16 cellular contexts compared by ENCODE assay signal in the genomic region with DNA sequence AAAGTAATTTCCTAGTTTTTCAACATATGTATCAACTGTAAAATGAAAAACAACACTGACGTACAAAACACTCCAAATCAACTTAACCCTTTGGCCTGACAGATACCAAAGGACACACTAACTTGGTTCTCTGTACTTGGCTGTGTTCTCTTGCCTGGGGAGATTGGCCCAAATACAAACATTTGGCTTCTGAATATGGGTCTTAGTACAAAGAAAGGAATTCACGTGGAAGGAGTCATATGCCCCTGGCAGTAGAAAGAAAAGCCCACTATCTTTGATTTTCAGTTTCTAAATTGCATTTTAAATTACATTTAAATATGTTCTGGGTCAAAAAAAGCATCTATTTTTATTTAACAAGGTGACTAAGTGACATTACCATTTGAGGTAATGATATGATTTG.
DNase-seq lines count a peak whose midpoint lies in the region; FAIRE-seq and TF ChIP-seq lines count a peak whose summit lies in the region.
"Had no signal": no experiment of that assay in that cellular context is flagged by ENCODE, and none has a peak within 500 bp of the region (broad histone marks: within the 10 kb centered on the region; RNA-seq: fewer than 3 reads in every experiment).

No MANE protein-coding gene starts in this region.

- H3K4me1 Mint-ChIP-seq in MCF 10A (ENCODE audit: insufficient read depth, unreplicated experiment), result peaks cover 20% of the 10 kb centered on the region
- H3K4me1 Mint-ChIP-seq in type B pancreatic cell (ENCODE audit: unreplicated experiment), result peaks cover 5% of the 10 kb centered on the region

- no peaks in the 10 kb centered on the region for H3K36me3 Mint-ChIP-seq in MCF 10A (ENCODE audit: insufficient read depth, unreplicated experiment)
- H3K36me3 Mint-ChIP-seq in type B pancreatic cell, result no peaks in the 10 kb centered on the region

- no peak overlapping the region for H3K4me3 Mint-ChIP-seq in MCF 10A (ENCODE audit: unreplicated experiment)
- no peak overlapping the region for H3K4me3 Mint-ChIP-seq in type B pancreatic cell
- H3K4me3 Mint-ChIP-seq: CD4-positive, alpha-beta memory T cell; T-helper 2 cell treated with Interferon-gamma antibody and Interleukin-4, amounts not matched to agents 5 μg/mL and 100 μg/mL, for 36 hours had no signal

- no TSS peak for BruUV-seq in MCF 10A (replicated peaks; lab: Mats Ljungman, UMichigan)

- FAIRE-seq in HTR-8/SVneo (lab: Jason Lieb, UNC), result peak; percentile 67
- FAIRE-seq: HepG2, islet of Langerhans had no signal

- H3K9me3 Mint-ChIP-seq in MCF 10A (ENCODE audit: unreplicated experiment) (peaks cover 9% of the 10 kb centered on the region), type B pancreatic cell (peaks cover 8% of the 10 kb centered on the region)
- H3K9me3 Mint-ChIP-seq: CD4-positive, alpha-beta memory T cell had no signal

- CTCF ChIA-PET in MCF 10A (lab: Yijun Ruan, JAX), result no interaction called here

- intact Hi-C loops in MCF 10A (cut with micrococcal nuclease), result no loop called here

- TF ChIP-seq CTCF in AG09319 (IDR thresholded peaks at IDR 0.05; ENCODE audit: low read depth, low read length), result no peak
- TF ChIP-seq CTCF in MCF 10A (IDR thresholded peaks at IDR 0.05; ENCODE audit: unreplicated experiment), result no peak
- no peak for TF ChIP-seq CTCF in type B pancreatic cell (conservative IDR thresholded peaks at IDR 0.05)

- POLR2A ChIA-PET in MCF 10A (lab: Yijun Ruan, JAX), result interaction anchor here (1.1 to 3.5 kb wide), 3 partner anchors 9 to 16 kb away, joined by 3 to 17 read pairs (median 4); no protein-coding TSS in a partner anchor

- H3K27ac Mint-ChIP-seq in MCF 10A (ENCODE audit: low read depth, unreplicated experiment) (peak overlapping the region; percentile 28), type B pancreatic cell (no peak overlapping the region)
- H3K27ac Mint-ChIP-seq: T-helper 2 cell treated with Interferon-gamma antibody and Interleukin-4, amounts not matched to agents 5 μg/mL and 100 μg/mL, for 36 hours had no signal

- no peaks in the 10 kb centered on the region for H3K27me3 Mint-ChIP-seq in MCF 10A (ENCODE audit: insufficient read depth, unreplicated experiment)
- no peaks in the 10 kb centered on the region for H3K27me3 Mint-ChIP-seq in type B pancreatic cell
- H3K27me3 Mint-ChIP-seq: CD4-positive, alpha-beta memory T cell had no signal

- DNase-seq in AG09319 (ENCODE audit: extremely low read depth, low read depth) (peak; percentile 51), HTR-8/SVneo (ENCODE audit: insufficient read length, low spot score) (peak; percentile 45), MCF 10A (ENCODE audit: unreplicated experiment) (peak; percentile 82), medulla oblongata (ENCODE audit: extremely low spot score) (peak; percentile 46), type B pancreatic cell (ENCODE audit: extremely low spot score, unreplicated experiment) (no peak), activated gamma-delta T cell (lab: John Stamatoyannopoulos, UW) (no peak), NCI-H1436 (lab: John Stamatoyannopoulos, UW) (no peak)
- no peak for DNase-seq in effector CD4-positive, alpha-beta T cell
- DNase-seq: CD4-positive, alpha-beta memory T cell; erythroblast; NCI-H2081 treated with DMSO at 0.1 percent for 48 hours; OCI-M1; spleen had no signal

Comparison
In these comparisons a context has a peak if more than half of its experiments do, and no peak if none do; other contexts are left out.
1. DNase-seq: peak in AG09319 (single experiment), HTR-8/SVneo (single experiment), MCF 10A (single experiment) and medulla oblongata (single experiment); none in type B pancreatic cell (single experiment), activated gamma-delta T cell (single experiment), effector CD4-positive, alpha-beta T cell (single experiment) and NCI-H1436 (single experiment).